Comparison of ENCODE assay signal across 1 cellular context in genomic region chr1:55289614-55290013, GRCh38.
TF ChIP-seq lines count a peak whose summit lies in the region.

No MANE protein-coding gene starts in this region.

TF ChIP-seq in H1, 55 proteins besides CTCF, POLR2A, EP300 and RAD21:
- TF ChIP-seq CHD2 (IDR thresholded peaks at IDR 0.05; ENCODE audit: low read length) = no peak
- no peak for TF ChIP-seq CTBP2 (IDR thresholded peaks at IDR 0.05; ENCODE audit: borderline replicate concordance, insufficient read depth, insufficient read length, low read length)
- TF ChIP-seq TAF1 (IDR thresholded peaks at IDR 0.05; ENCODE audit: low read depth, low read length) = no peak
- no peak for TF ChIP-seq NANOG (IDR thresholded peaks at IDR 0.05; ENCODE audit: insufficient read depth, low read depth, low read length, poor library complexity, severe bottlenecking)
- no peak for TF ChIP-seq SP2 (IDR thresholded peaks at IDR 0.05; ENCODE audit: low read length)
- TF ChIP-seq JUN (IDR thresholded peaks at IDR 0.05; ENCODE audit: low read depth, low read length) = no peak
- TF ChIP-seq GTF2F1 (IDR thresholded peaks at IDR 0.05; ENCODE audit: borderline replicate concordance, low read depth, low read length) = no peak
- TF ChIP-seq RXRA (IDR thresholded peaks at IDR 0.05; ENCODE audit: insufficient read depth, low read depth, low read length) = no peak
- TF ChIP-seq TCF12 (IDR thresholded peaks at IDR 0.05; ENCODE audit: low read depth, low read length) = no peak
- no peak for TF ChIP-seq HDAC6 (IDR thresholded peaks at IDR 0.05; ENCODE audit: low read depth, low read length)
- TF ChIP-seq RBBP5 (IDR thresholded peaks at IDR 0.05; ENCODE audit: borderline replicate concordance, low read depth, low read length) = no peak
- TF ChIP-seq POU5F1 (IDR thresholded peaks at IDR 0.05; ENCODE audit: low read depth, low read length) = no peak
- no peak for TF ChIP-seq ATF3 (IDR thresholded peaks at IDR 0.05; ENCODE audit: insufficient read depth, low read depth, low read length)
- TF ChIP-seq TEAD4 (IDR thresholded peaks at IDR 0.05; ENCODE audit: low read depth, low read length) = no peak
- TF ChIP-seq BACH1 (IDR thresholded peaks at IDR 0.05; ENCODE audit: low read length) = no peak
- no peak for TF ChIP-seq ATF2 (IDR thresholded peaks at IDR 0.05; ENCODE audit: low read length)
- TF ChIP-seq NRF1 (IDR thresholded peaks at IDR 0.05; ENCODE audit: low read depth, low read length) = no peak
- TF ChIP-seq KDM5A (IDR thresholded peaks at IDR 0.05; ENCODE audit: low read length) = no peak
- no peak for TF ChIP-seq SIRT6 (IDR thresholded peaks at IDR 0.05; ENCODE audit: low read length)
- TF ChIP-seq E2F6 (IDR thresholded peaks at IDR 0.05) = no peak
